In genomic region chr16:636206-637080, GRCh38 we compare ENCODE assay signal across 8 cellular contexts. TPM values are rescaled to one million over a fixed set of nuclear protein-coding genes. Genes with fewer than 3 reads are reported as not detected.
DNase-seq lines count a peak whose midpoint lies in the region; ATAC-seq and TF ChIP-seq lines count a peak whose summit lies in the region.

Gene METTL26 (minus strand): TSS chr16:636305. CDS start chr16:636290, 15 bp downstream.

- intact Hi-C loops in Right ventricle myocardium superior (cut with DNase I), result loop anchor here (5.0 kb wide), 1 partner anchor 49 kb away; no protein-coding TSS in a partner anchor
- intact Hi-C loops in tibial artery (cut with DNase I; ENCODE audit: low total_unique reads), result loop anchor here (10.0 kb wide), 1 partner anchor 52 kb away; no protein-coding TSS in a partner anchor

- peak within 1 kb of the TSS; percentile 91 for H3K27ac ChIP-seq in parathyroid adenoma
- H3K27ac ChIP-seq in tibial artery, result peak within 1 kb of the TSS; percentile 97

- peak within 1 kb of the TSS; percentile 100 for H3K4me2 ChIP-seq in parathyroid adenoma (ENCODE audit: low read length)

- H3K79me2 ChIP-seq in parathyroid adenoma, result no peaks in the 10 kb centered on the region

- H3K4me3 ChIP-seq in parathyroid adenoma (ENCODE audit: low read depth, low read length) (peak within 1 kb of the TSS; percentile 100), tibial artery (peak within 1 kb of the TSS; percentile 66 to 91)

- H3K4me1 ChIP-seq in parathyroid adenoma (peaks cover 2% of the 10 kb centered on the region), tibial artery (peaks cover 3 to 34% (median 27%) of the 10 kb centered on the region in 4 donors)

- ATAC-seq in HG02763 (IDR thresholded peaks at IDR 0.05; ENCODE audit: unreplicated experiment), result peak; percentile 76
- peak; percentile 91 for ATAC-seq in Right ventricle myocardium superior (ENCODE audit: poor library complexity)

- DNase-seq in NCI-H1417 treated with DMSO at 0.1 percent for 48 hours (lab: John Stamatoyannopoulos, UW), result peak; percentile 86
- peak; percentile 64 to 84 for DNase-seq in SW 1271 (lab: John Stamatoyannopoulos, UW)
- DNase-seq in activated naive CD8-positive, alpha-beta T cell treated with anti-CD3 and anti-CD28 coated beads, Interleukin-2, amount 50 U/mL, for 16 hours (ENCODE audit: low read depth, low spot score), result peak; percentile 80
- peak; percentile 98 for DNase-seq in Right ventricle myocardium superior
- DNase-seq in tibial artery, result peak; percentile 97 to 98

- H3K9me3 ChIP-seq in parathyroid adenoma (ENCODE audit: control insufficient read depth, low read length) (no peaks in the 10 kb centered on the region), tibial artery (no peaks in the 10 kb centered on the region)

- TF ChIP-seq CTCF in GM12874 (IDR thresholded peaks at IDR 0.05; ENCODE audit: insufficient read depth, low read depth, low read length) (0 out of 2 replicates have a peak, but pooled peaks have one; percentile 5), parathyroid adenoma (IDR thresholded peaks at IDR 0.05) (peak; percentile 6), tibial artery (IDR thresholded peaks at IDR 0.05) (peak in 1 of 2 experiments; percentile 13)

- peak within 1 kb of the TSS; percentile 47 for H3K9ac ChIP-seq in parathyroid adenoma

- no peaks in the 10 kb centered on the region for H3K36me3 ChIP-seq in parathyroid adenoma (ENCODE audit: control insufficient read depth, insufficient read depth, low read length)
- H3K36me3 ChIP-seq in tibial artery, result peaks cover 0 to 28% (median 18%) of the 10 kb centered on the region in 3 donors

- H2AFZ ChIP-seq in parathyroid adenoma, result peak within 1 kb of the TSS; percentile 94

- H3K27me3 ChIP-seq in parathyroid adenoma (ENCODE audit: control insufficient read depth, insufficient read depth, low read length) (peaks cover 3% of the 10 kb centered on the region), tibial artery (peaks cover 0 to 4% of the 10 kb centered on the region in 2 donors)

RNA-seq across cellular contexts. Expression of gene METTL26, which starts in this region (rescaled TPM):
- 52.5 TPM for total RNA-seq in Right ventricle myocardium superior

Comparison
In these comparisons a context has a peak if more than half of its experiments do, and no peak if none do; other contexts are left out.
1. Peak in every context shown above with its lines: DNase-seq, ATAC-seq, H3K4me3 ChIP-seq and H3K27ac ChIP-seq.